ENCODE assay signal across 14 cellular contexts in the genomic region with DNA sequence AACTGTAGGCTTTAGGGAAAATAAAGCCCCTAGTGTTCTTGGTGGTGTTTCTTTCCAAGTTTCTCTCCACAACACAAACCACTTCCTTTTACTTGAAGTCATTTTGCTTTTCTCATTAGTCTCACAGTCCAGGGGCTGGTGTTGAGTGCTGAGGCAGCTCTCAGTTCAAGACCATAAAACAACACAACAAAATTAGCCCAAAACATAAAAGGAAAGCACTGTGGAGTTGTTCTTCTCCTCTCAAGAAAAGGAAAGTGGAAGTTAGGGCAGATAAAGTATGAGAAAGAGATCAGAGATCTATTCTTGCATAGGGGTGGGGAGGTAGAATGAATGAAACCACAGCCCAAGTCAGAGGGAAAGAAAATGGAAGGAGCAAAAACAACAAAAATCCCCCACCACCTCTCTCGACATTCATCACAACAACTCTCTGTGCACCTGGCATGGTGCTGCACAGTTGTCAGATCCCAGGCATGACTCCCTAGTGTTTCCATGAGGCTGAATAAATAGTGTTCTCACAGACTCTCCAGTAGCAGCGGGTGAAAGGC.
DNase-seq lines count a peak whose midpoint lies in the region; ATAC-seq and TF ChIP-seq lines count a peak whose summit lies in the region.
"Had no signal": no experiment of that assay in that cellular context is flagged by ENCODE, and none has a peak within 500 bp of the region (broad histone marks: within the 10 kb centered on the region; RNA-seq: fewer than 3 reads in every experiment).

No MANE protein-coding gene starts in this region.

- CTCF ChIA-PET in CD8-positive, alpha-beta T cell (lab: Charles Lee), result no interaction called here

- no peak for TF ChIP-seq CTCF in CD8-positive, alpha-beta T cell (IDR thresholded peaks at IDR 0.05)

- no peaks in the 10 kb centered on the region for H3K36me3 Mint-ChIP-seq in CD8-positive, alpha-beta T cell

- no peak overlapping the region for H3K27ac ChIP-seq in CD8-positive, alpha-beta T cell (ENCODE audit: low read depth, low read length)
- H3K27ac ChIP-seq: C4-2B had no signal

- no peak overlapping the region for H3K4me3 ChIP-seq in CD8-positive, alpha-beta T cell (ENCODE audit: low read depth, low read length)

- no peaks in the 10 kb centered on the region for H3K27me3 ChIP-seq in CD8-positive, alpha-beta T cell (ENCODE audit: insufficient read depth, low read length)

- no peaks in the 10 kb centered on the region for H3K27me3 Mint-ChIP-seq in CD8-positive, alpha-beta T cell (ENCODE audit: low read depth)

- ATAC-seq in CD8-positive, alpha-beta T cell, result no peak
- peak; percentile 71 for ATAC-seq in GM21390 (IDR thresholded peaks at IDR 0.05; ENCODE audit: unreplicated experiment)
- ATAC-seq in GM19455 (IDR thresholded peaks at IDR 0.05; ENCODE audit: unreplicated experiment), result no peak

- H3K27ac Mint-ChIP-seq in CD8-positive, alpha-beta T cell, result peak overlapping the region; percentile 71

- POLR2A ChIA-PET in CD8-positive, alpha-beta T cell (lab: Charles Lee), result no interaction called here

- no peak overlapping the region for H3K4me3 Mint-ChIP-seq in CD8-positive, alpha-beta T cell

- H3K4me1 ChIP-seq in CD8-positive, alpha-beta T cell (ENCODE audit: insufficient read depth, low read length), result peaks cover 14% of the 10 kb centered on the region

- intact Hi-C loops in CD8-positive, alpha-beta T cell (cut with DNase I, micrococcal nuclease), result loop anchor here in 1 of 2 experiments (2.0 kb wide), 1 partner anchor 18 kb away; no protein-coding TSS in a partner anchor

- no peaks in the 10 kb centered on the region for H3K9me3 ChIP-seq in CD8-positive, alpha-beta T cell (ENCODE audit: low read length)

- no peaks in the 10 kb centered on the region for H3K36me3 ChIP-seq in CD8-positive, alpha-beta T cell (ENCODE audit: insufficient read depth, low read length)

- H3K9me3 Mint-ChIP-seq in CD8-positive, alpha-beta T cell, result no peaks in the 10 kb centered on the region

- H3K4me1 Mint-ChIP-seq in CD8-positive, alpha-beta T cell (ENCODE audit: low read depth), result peaks cover 26% of the 10 kb centered on the region

- DNase-seq in CD8-positive, alpha-beta T cell, result no peak
- DNase-seq in MV-4-11 (lab: John Stamatoyannopoulos, UW), result peak; percentile 59
- DNase-seq in brain pericyte (ENCODE audit: low read depth, low spot score), result peak; percentile 49
- DNase-seq in NCI-H345 treated with DMSO at 0.1 percent for 48 hours (lab: John Stamatoyannopoulos, UW; ENCODE audit: unreplicated experiment), result no peak
- no peak for DNase-seq in HuH-7.5 (ENCODE audit: low spot score)
- DNase-seq in NCI-H526 (lab: John Stamatoyannopoulos, UW), result no peak
- DNase-seq: central memory CD4-positive, alpha-beta T cell; Karpas-422; NCI-H446; nucleus accumbens; stimulated activated CD4-positive, alpha-beta T cell treated with anti-CD3 and anti-CD28 coated beads, Interleukin-2, amount 100 ng/mL, for 24 hours had no signal

Comparison
In these comparisons a context has a peak if more than half of its experiments do, and no peak if none do; other contexts are left out.
1. DNase-seq: peak in MV-4-11 (single experiment) and brain pericyte (single experiment); none in CD8-positive, alpha-beta T cell (0 of 7), NCI-H345 treated with DMSO at 0.1 percent for 48 hours (single experiment), HuH-7.5 (single experiment) and NCI-H526 (0 of 2).